Comparison of ENCODE assay signal across 1 cellular context in genomic region chr13:75762066-75762937, GRCh38.
TF ChIP-seq lines count a peak whose summit lies in the region.

No MANE protein-coding gene starts in this region.

TF ChIP-seq in GM23338, 12 proteins besides CTCF, POLR2A, EP300 and RAD21 (continued from another document):
- TF ChIP-seq ZNF462 (CRISPR knock-in tag; IDR thresholded peaks at IDR 0.05) (no peak), ZNF331 (CRISPR knock-in tag; IDR thresholded peaks at IDR 0.05; ENCODE audit: low read depth) (no peak), CREB1 (CRISPR knock-in tag; IDR thresholded peaks at IDR 0.05; ENCODE audit: low read depth) (no peak), EZH2phosphoT487 (IDR thresholded peaks at IDR 0.05; ENCODE audit: unreplicated experiment) (no peak), NANOG (IDR thresholded peaks at IDR 0.05; ENCODE audit: borderline replicate concordance) (no peak)
